In the genomic region with DNA sequence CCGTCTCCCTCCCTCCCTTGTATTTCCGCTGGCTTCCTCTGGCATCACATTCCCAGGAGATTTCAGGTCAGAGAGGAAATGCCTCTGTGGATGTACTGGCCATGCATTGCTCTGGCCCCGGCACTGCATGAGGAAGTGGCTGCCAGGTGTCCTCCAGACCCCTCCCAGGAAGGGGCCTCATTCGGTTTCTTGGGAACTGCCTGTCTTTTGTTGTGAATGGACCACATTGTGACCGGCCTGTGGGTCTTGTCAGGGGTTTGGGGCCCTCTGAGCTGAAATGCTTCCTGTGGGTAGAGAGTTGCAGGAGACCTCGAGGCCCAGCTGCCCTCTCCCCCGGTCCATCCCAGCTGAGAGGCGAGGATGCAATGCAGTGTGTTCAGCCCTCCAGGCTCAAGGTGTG, we compare ENCODE assay signal across 12 cellular contexts. TPM values are rescaled to one million over a fixed set of nuclear protein-coding genes. Genes with fewer than 3 reads are reported as not detected.
A peak's percentile ranks its signal among the peaks of the same experiment; 100 is the strongest.
DNase-seq lines count a peak whose midpoint lies in the region; ATAC-seq and TF ChIP-seq lines count a peak whose summit lies in the region.
"Had no signal": no experiment of that assay in that cellular context is flagged by ENCODE, and none has a peak within 500 bp of the region (broad histone marks: within the 10 kb centered on the region; RNA-seq: fewer than 3 reads in every experiment).

No MANE protein-coding gene starts in this region.

- no peak overlapping the region for H3K9ac ChIP-seq in Karpas-422 (ENCODE audit: low read length)

- H3K9me3 Mint-ChIP-seq in T-helper 2 cell treated with Interferon-gamma antibody and Interleukin-4, amounts not matched to agents 5 μg/mL and 100 μg/mL, for 36 hours, result no peaks in the 10 kb centered on the region
- no peaks in the 10 kb centered on the region for H3K9me3 Mint-ChIP-seq in endothelial cell (ENCODE audit: unreplicated experiment)
- no peaks in the 10 kb centered on the region for H3K9me3 Mint-ChIP-seq in progenitor cell of endocrine pancreas (ENCODE audit: low read depth)

- peaks cover 31% of the 10 kb centered on the region for H3K36me3 Mint-ChIP-seq in T-helper 2 cell treated with Interferon-gamma antibody and Interleukin-4, amounts not matched to agents 5 μg/mL and 100 μg/mL, for 36 hours (ENCODE audit: low read depth)
- H3K36me3 Mint-ChIP-seq in endothelial cell (ENCODE audit: low read depth, unreplicated experiment), result no peaks in the 10 kb centered on the region
- peaks cover 9% of the 10 kb centered on the region for H3K36me3 Mint-ChIP-seq in progenitor cell of endocrine pancreas (ENCODE audit: insufficient read depth)

- no peak overlapping the region for H2AFZ ChIP-seq in Karpas-422 (ENCODE audit: low read length)

- TF ChIP-seq CTCF in NB4 (IDR thresholded peaks at IDR 0.05; ENCODE audit: low read depth, low read length), result no peak
- no peak for TF ChIP-seq CTCF in endothelial cell (IDR thresholded peaks at IDR 0.05; ENCODE audit: unreplicated experiment)
- no peak for TF ChIP-seq CTCF in progenitor cell of endocrine pancreas (IDR thresholded peaks at IDR 0.05; ENCODE audit: unreplicated experiment)

- H3K9me3 ChIP-seq in Karpas-422 (ENCODE audit: low read length), result no peaks in the 10 kb centered on the region
- H3K9me3 ChIP-seq: SJSA1 had no signal

- no peak overlapping the region for H3K4me3 Mint-ChIP-seq in T-helper 2 cell treated with Interferon-gamma antibody and Interleukin-4, amounts not matched to agents 5 μg/mL and 100 μg/mL, for 36 hours
- no peak overlapping the region for H3K4me3 Mint-ChIP-seq in endothelial cell (ENCODE audit: unreplicated experiment)
- no peak overlapping the region for H3K4me3 Mint-ChIP-seq in progenitor cell of endocrine pancreas (ENCODE audit: low read depth)

- H3K27ac Mint-ChIP-seq in T-helper 2 cell treated with Interferon-gamma antibody and Interleukin-4, amounts not matched to agents 5 μg/mL and 100 μg/mL, for 36 hours, result peak overlapping the region; percentile 83
- H3K27ac Mint-ChIP-seq in endothelial cell (ENCODE audit: unreplicated experiment), result peak overlapping the region; percentile 94
- H3K27ac Mint-ChIP-seq in progenitor cell of endocrine pancreas, result peak overlapping the region; percentile 42

- no peaks in the 10 kb centered on the region for H3K27me3 ChIP-seq in Karpas-422 (ENCODE audit: low read length)
- H3K27me3 ChIP-seq: SJSA1 had no signal

- H3K27ac ChIP-seq in Karpas-422 (ENCODE audit: low read length), result no peak overlapping the region
- H3K27ac ChIP-seq: SJSA1 had no signal

- no peak for DNase-seq in T-helper 2 cell treated with Interferon-gamma antibody and Interleukin-4, amounts not matched to agents 5 μg/mL and 100 μg/mL, for 36 hours (ENCODE audit: low spot score)
- DNase-seq in T-helper 2 cell (no peak), NB4 (ENCODE audit: low read depth) (peak; percentile 89), endothelial cell (ENCODE audit: low spot score) (peak; percentile 50), progenitor cell of endocrine pancreas (ENCODE audit: low spot score, unreplicated experiment) (no peak), anterior cingulate cortex (lab: John Stamatoyannopoulos, UW) (no peak), Karpas-422 (no peak)
- DNase-seq: activated CD4-positive, alpha-beta T cell treated with anti-CD3 and anti-CD28 coated beads, Interleukin-2, amount 50 U/mL, for 1 hour; DMS53; hippocampal formation had no signal

- no peak for TF ChIP-seq POLR2A in NB4 (IDR thresholded peaks at IDR 0.05; ENCODE audit: extremely low read depth, insufficient read length)

- no peaks in the 10 kb centered on the region for H3K27me3 Mint-ChIP-seq in T-helper 2 cell treated with Interferon-gamma antibody and Interleukin-4, amounts not matched to agents 5 μg/mL and 100 μg/mL, for 36 hours (ENCODE audit: low read depth)
- H3K27me3 Mint-ChIP-seq in endothelial cell (ENCODE audit: unreplicated experiment) (peaks cover 18% of the 10 kb centered on the region), progenitor cell of endocrine pancreas (no peaks in the 10 kb centered on the region)

- no peak for ATAC-seq in GM19455 (IDR thresholded peaks at IDR 0.05; ENCODE audit: unreplicated experiment)

- H3K4me1 ChIP-seq in Karpas-422 (ENCODE audit: low read length), result no peaks in the 10 kb centered on the region

- H3K36me3 ChIP-seq in Karpas-422 (ENCODE audit: insufficient read depth, low read length), result no peaks in the 10 kb centered on the region

- no peak overlapping the region for H3K4me2 ChIP-seq in Karpas-422 (ENCODE audit: low read depth, low read length, poor library complexity, severe bottlenecking)

- H3K9me2 ChIP-seq in Karpas-422 (replicated peaks; ENCODE audit: insufficient read depth, low read length), result no peaks in the 10 kb centered on the region

- H3K4me3 ChIP-seq in NB4 (ENCODE audit: low read depth, low read length) (no peak overlapping the region), Karpas-422 (ENCODE audit: low read length) (no peak overlapping the region)
- H3K4me3 ChIP-seq: SJSA1 had no signal

- H4K20me1 ChIP-seq in Karpas-422 (ENCODE audit: insufficient read depth, low read depth, low read length), result no peaks in the 10 kb centered on the region

- no peaks in the 10 kb centered on the region for H3K79me2 ChIP-seq in Karpas-422 (ENCODE audit: low read length)

- peaks cover 17% of the 10 kb centered on the region for H3K4me1 Mint-ChIP-seq in T-helper 2 cell treated with Interferon-gamma antibody and Interleukin-4, amounts not matched to agents 5 μg/mL and 100 μg/mL, for 36 hours (ENCODE audit: low read depth)
- H3K4me1 Mint-ChIP-seq in endothelial cell (ENCODE audit: unreplicated experiment), result peaks cover 70% of the 10 kb centered on the region
- peaks cover 12% of the 10 kb centered on the region for H3K4me1 Mint-ChIP-seq in progenitor cell of endocrine pancreas (ENCODE audit: low read depth)

RNA-seq across cellular contexts. Expression of gene ST3GAL4, which starts 18.8 kb away (rescaled TPM):
- total RNA-seq in endothelial cell (ENCODE audit: unreplicated experiment) (25.9 TPM), progenitor cell of endocrine pancreas (7.8 and 8.8 TPM in 2 replicates)
- total RNA-seq in Karpas-422 (2014; rRNA removed; shearing (Covaris generic); ENCODE audit: low replicate concordance), result 5.8 and 6.6 TPM in 2 replicates

RNA-seq across cellular contexts. Expression of gene DCPS, which starts 32.8 kb away (rescaled TPM):
- total RNA-seq in endothelial cell (ENCODE audit: unreplicated experiment) (11.3 TPM), progenitor cell of endocrine pancreas (14.1 and 17.9 TPM in 2 replicates)
- total RNA-seq in Karpas-422 (2014; rRNA removed; shearing (Covaris generic); ENCODE audit: low replicate concordance), result 17.6 and 18.3 TPM in 2 replicates

RNA-seq across cellular contexts. Expression of gene TIRAP, which starts 53.8 kb away (rescaled TPM):
- total RNA-seq in endothelial cell (ENCODE audit: unreplicated experiment), result 12.4 TPM
- total RNA-seq in progenitor cell of endocrine pancreas, result 12.8 and 14.3 TPM in 2 replicates
- 4.4 and 4.8 TPM in 2 replicates for total RNA-seq in Karpas-422 (2014; rRNA removed; shearing (Covaris generic); ENCODE audit: low replicate concordance)

Comparison
In these comparisons a context has a peak if more than half of its experiments do, and no peak if none do; other contexts are left out.
1. DNase-seq: peak in NB4 (single experiment) and endothelial cell (single experiment); none in T-helper 2 cell treated with Interferon-gamma antibody and Interleukin-4, amounts not matched to agents 5 μg/mL and 100 μg/mL, for 36 hours (single experiment), T-helper 2 cell (0 of 5), progenitor cell of endocrine pancreas (single experiment), anterior cingulate cortex (0 of 58) and Karpas-422 (single experiment).
2. H3K27ac Mint-ChIP-seq: peak in every context shown above with its lines; median percentile 94 in endothelial cell; 83 in T-helper 2 cell treated with Interferon-gamma antibody and Interleukin-4, amounts not matched to agents 5 μg/mL and 100 μg/mL, for 36 hours; 42 in progenitor cell of endocrine pancreas.